Comparison of ENCODE assay signal across 1 cellular context in the genomic region with DNA sequence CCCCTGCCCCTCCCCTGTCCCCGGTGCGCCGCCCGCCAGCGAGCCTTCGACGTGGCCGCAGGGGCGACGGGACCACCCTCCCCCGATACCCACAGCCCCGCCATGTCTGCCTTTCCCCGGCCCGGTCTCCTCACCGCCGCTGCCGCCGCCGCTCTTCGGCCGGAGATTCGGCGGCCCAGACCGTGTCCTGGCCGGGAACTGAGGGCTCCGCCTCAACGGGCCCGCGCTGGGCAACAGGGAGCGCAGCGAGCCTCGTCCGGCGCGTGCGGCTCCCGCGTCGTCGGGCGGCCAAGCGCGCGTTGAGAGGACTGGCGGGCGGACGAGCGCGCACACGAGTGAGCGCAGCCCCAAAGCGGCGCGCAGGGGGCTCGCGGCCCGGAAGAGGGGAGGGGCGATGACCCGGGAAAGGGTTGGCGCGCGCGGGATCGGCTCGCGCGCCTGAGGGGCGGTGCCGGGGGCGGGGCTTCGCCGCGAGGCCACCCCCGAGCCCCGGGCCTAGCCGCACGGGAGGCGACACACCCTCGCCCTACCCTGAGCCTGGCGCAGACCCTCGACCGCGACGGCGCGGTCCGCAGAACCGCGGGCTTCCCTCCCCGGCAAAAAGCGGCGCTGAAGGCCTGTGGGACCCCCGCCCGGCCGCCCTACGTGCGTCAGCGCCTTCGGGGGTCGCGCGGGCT.
TF ChIP-seq lines count a peak whose summit lies in the region.

A gene with protein sequence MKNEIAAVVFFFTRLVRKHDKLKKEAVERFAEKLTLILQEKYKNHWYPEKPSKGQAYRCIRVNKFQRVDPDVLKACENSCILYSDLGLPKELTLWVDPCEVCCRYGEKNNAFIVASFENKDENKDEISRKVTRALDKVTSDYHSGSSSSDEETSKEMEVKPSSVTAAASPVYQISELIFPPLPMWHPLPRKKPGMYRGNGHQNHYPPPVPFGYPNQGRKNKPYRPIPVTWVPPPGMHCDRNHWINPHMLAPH (minus strand): TSS at position 337 of the 677 bp plus-strand sequence. CDS start 3,757 bp downstream, outside the sequence.

TF ChIP-seq in K562, 482 proteins besides CTCF, POLR2A, EP300 and RAD21 (continued from another document and continues in another):
- TF ChIP-seq, protein P1, sequence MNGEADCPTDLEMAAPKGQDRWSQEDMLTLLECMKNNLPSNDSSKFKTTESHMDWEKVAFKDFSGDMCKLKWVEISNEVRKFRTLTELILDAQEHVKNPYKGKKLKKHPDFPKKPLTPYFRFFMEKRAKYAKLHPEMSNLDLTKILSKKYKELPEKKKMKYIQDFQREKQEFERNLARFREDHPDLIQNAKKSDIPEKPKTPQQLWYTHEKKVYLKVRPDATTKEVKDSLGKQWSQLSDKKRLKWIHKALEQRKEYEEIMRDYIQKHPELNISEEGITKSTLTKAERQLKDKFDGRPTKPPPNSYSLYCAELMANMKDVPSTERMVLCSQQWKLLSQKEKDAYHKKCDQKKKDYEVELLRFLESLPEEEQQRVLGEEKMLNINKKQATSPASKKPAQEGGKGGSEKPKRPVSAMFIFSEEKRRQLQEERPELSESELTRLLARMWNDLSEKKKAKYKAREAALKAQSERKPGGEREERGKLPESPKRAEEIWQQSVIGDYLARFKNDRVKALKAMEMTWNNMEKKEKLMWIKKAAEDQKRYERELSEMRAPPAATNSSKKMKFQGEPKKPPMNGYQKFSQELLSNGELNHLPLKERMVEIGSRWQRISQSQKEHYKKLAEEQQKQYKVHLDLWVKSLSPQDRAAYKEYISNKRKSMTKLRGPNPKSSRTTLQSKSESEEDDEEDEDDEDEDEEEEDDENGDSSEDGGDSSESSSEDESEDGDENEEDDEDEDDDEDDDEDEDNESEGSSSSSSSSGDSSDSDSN (IDR thresholded peaks at IDR 0.05; ENCODE audit: borderline replicate concordance in 1 of 2, low read depth in 2 of 2, low read length in 2 of 2): 0 out of 4 replicates have a peak, but pooled peaks have one; percentile 26 to 47
- TF ChIP-seq RFX5 (IDR thresholded peaks at IDR 0.05; ENCODE audit: low read depth, low read length) (no peak), NCOR1 (IDR thresholded peaks at IDR 0.05) (no peak), HMGN3 (IDR thresholded peaks at IDR 0.05; ENCODE audit: borderline replicate concordance, extremely low read depth, insufficient read length, low read depth, low read length) (peak; percentile 84), HNRNPK (IDR thresholded peaks at IDR 0.05; ENCODE audit: low read depth, low read length, poor library complexity, severe bottlenecking) (no peak), ETV5 (CRISPR knock-in tag; IDR thresholded peaks at IDR 0.05; ENCODE audit: low read depth) (no peak), SMAD4 (CRISPR knock-in tag; conservative IDR thresholded peaks at IDR 0.05) (no peak), TRIM28 (IDR thresholded peaks at IDR 0.05) (no peak), ZNF583 (CRISPR knock-in tag; IDR thresholded peaks at IDR 0.05) (0 out of 2 replicates have a peak, but pooled peaks have one; percentile 18), ZBTB1 (CRISPR knock-in tag; IDR thresholded peaks at IDR 0.05; ENCODE audit: borderline replicate concordance, low read depth) (no peak), KHSRP (IDR thresholded peaks at IDR 0.05) (no peak), CC2D1A (IDR thresholded peaks at IDR 0.05) (no peak), KLF13 (tag; IDR thresholded peaks at IDR 0.05; ENCODE audit: borderline replicate concordance, low read depth) (no peak), ARID2 (IDR thresholded peaks at IDR 0.05) (no peak), ZNF695 (CRISPR knock-in tag; IDR thresholded peaks at IDR 0.05) (no peak), SMARCA4 (IDR thresholded peaks at IDR 0.05) (no peak), MAZ (CRISPR knock-in tag; conservative IDR thresholded peaks at IDR 0.05 in 1 of 2, IDR thresholded peaks at IDR 0.05 in 1 of 2) (peak; percentile 50 to 84), ZNF384 (IDR thresholded peaks at IDR 0.05; ENCODE audit: low read depth, low read length) (no peak), HDAC1 (IDR thresholded peaks at IDR 0.05) (no peak; a peak in 1 of 4 replicates), PHF8 (IDR thresholded peaks at IDR 0.05; ENCODE audit: borderline replicate concordance, low read length) (peak; percentile 81), SNIP1 (IDR thresholded peaks at IDR 0.05; ENCODE audit: low read depth) (no peak), ZC3H11A (IDR thresholded peaks at IDR 0.05; ENCODE audit: low read depth, low read length) (no peak), ZNF24 (IDR thresholded peaks at IDR 0.05) (no peak), MECOM (CRISPR knock-in tag; IDR thresholded peaks at IDR 0.05) (no peak), CHD2 (IDR thresholded peaks at IDR 0.05; ENCODE audit: low read depth, low read length) (no peak), XRCC5 (IDR thresholded peaks at IDR 0.05; ENCODE audit: low read depth, low read length) (no peak), TOE1 (IDR thresholded peaks at IDR 0.05; ENCODE audit: borderline replicate concordance) (no peak), TOE1 (CRISPR knock-in tag; IDR thresholded peaks at IDR 0.05; ENCODE audit: borderline replicate concordance, low read depth) (no peak), GATA2 (CRISPR knock-in tag; IDR thresholded peaks at IDR 0.05) (no peak), RBFOX2 (IDR thresholded peaks at IDR 0.05; ENCODE audit: low read depth, low read length) (peak; percentile 97), TAF1 (IDR thresholded peaks at IDR 0.05; ENCODE audit: control insufficient read depth, extremely low read depth, insufficient read depth, low read length, severe bottlenecking) (peak; percentile 92), NFIX (CRISPR knock-in tag; IDR thresholded peaks at IDR 0.05; ENCODE audit: low read depth) (no peak), SIN3B (IDR thresholded peaks at IDR 0.05; ENCODE audit: low read depth) (0 out of 2 replicates have a peak, but pooled peaks have one; percentile 50), CBX5 (IDR thresholded peaks at IDR 0.05; ENCODE audit: borderline replicate concordance, low read depth) (no peak), RBM17 (IDR thresholded peaks at IDR 0.05; ENCODE audit: borderline replicate concordance, low read depth, low read length) (no peak), E2F3 (CRISPR knock-in tag; IDR thresholded peaks at IDR 0.05) (peak; percentile 81), FOXM1 (IDR thresholded peaks at IDR 0.05; ENCODE audit: low read depth) (no peak), FOXM1 (CRISPR knock-in tag; IDR thresholded peaks at IDR 0.05; ENCODE audit: low read depth) (peak; percentile 70; the same call in 1 of the 2 replicates), CREB1 (IDR thresholded peaks at IDR 0.05) (peak; percentile 52; the same call in 1 of the 2 replicates), CREB1 (CRISPR knock-in tag; IDR thresholded peaks at IDR 0.05) (no peak; the same call in 1 of the 2 replicates), FOXA1 (IDR thresholded peaks at IDR 0.05; ENCODE audit: borderline replicate concordance) (no peak), GTF2A2 (tag; IDR thresholded peaks at IDR 0.05) (no peak), SRF (CRISPR knock-in tag; IDR thresholded peaks at IDR 0.05) (0 out of 4 replicates have a peak, but pooled peaks of 1 of the 2 experiments have one; percentile 14), PCBP1 (IDR thresholded peaks at IDR 0.05; ENCODE audit: low read depth, low read length, poor library complexity, severe bottlenecking) (peak; percentile 22), BRD4 (IDR thresholded peaks at IDR 0.05) (peak; percentile 53)
- TF ChIP-seq, protein P2, sequence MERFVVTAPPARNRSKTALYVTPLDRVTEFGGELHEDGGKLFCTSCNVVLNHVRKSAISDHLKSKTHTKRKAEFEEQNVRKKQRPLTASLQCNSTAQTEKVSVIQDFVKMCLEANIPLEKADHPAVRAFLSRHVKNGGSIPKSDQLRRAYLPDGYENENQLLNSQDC (CRISPR knock-in tag; IDR thresholded peaks at IDR 0.05): peak; percentile 37; the same call in 1 of the 2 replicates
- TF ChIP-seq, protein P3, sequence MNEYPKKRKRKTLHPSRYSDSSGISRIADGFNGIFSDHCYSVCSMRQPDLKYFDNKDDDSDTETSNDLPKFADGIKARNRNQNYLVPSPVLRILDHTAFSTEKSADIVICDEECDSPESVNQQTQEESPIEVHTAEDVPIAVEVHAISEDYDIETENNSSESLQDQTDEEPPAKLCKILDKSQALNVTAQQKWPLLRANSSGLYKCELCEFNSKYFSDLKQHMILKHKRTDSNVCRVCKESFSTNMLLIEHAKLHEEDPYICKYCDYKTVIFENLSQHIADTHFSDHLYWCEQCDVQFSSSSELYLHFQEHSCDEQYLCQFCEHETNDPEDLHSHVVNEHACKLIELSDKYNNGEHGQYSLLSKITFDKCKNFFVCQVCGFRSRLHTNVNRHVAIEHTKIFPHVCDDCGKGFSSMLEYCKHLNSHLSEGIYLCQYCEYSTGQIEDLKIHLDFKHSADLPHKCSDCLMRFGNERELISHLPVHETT (CRISPR knock-in tag; conservative IDR thresholded peaks at IDR 0.05 in 1 of 2, IDR thresholded peaks at IDR 0.05 in 1 of 2): peak; percentile 45 to 69; a peak in 1 of 4 replicates
- TF ChIP-seq, protein P4, sequence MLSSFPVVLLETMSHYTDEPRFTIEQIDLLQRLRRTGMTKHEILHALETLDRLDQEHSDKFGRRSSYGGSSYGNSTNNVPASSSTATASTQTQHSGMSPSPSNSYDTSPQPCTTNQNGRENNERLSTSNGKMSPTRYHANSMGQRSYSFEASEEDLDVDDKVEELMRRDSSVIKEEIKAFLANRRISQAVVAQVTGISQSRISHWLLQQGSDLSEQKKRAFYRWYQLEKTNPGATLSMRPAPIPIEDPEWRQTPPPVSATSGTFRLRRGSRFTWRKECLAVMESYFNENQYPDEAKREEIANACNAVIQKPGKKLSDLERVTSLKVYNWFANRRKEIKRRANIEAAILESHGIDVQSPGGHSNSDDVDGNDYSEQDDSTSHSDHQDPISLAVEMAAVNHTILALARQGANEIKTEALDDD (IDR thresholded peaks at IDR 0.05): no peak
- TF ChIP-seq, protein P5, sequence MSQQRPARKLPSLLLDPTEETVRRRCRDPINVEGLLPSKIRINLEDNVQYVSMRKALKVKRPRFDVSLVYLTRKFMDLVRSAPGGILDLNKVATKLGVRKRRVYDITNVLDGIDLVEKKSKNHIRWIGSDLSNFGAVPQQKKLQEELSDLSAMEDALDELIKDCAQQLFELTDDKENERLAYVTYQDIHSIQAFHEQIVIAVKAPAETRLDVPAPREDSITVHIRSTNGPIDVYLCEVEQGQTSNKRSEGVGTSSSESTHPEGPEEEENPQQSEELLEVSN (IDR thresholded peaks at IDR 0.05; ENCODE audit: borderline replicate concordance in 1 of 2, extremely low read depth in 1 of 2, insufficient read depth in 1 of 2, insufficient read length in 1 of 2, low read depth in 1 of 2, low read length in 1 of 2, poor library complexity in 1 of 2, severe bottlenecking in 1 of 2): peak; percentile 80 to 94
- TF ChIP-seq, protein P6, sequence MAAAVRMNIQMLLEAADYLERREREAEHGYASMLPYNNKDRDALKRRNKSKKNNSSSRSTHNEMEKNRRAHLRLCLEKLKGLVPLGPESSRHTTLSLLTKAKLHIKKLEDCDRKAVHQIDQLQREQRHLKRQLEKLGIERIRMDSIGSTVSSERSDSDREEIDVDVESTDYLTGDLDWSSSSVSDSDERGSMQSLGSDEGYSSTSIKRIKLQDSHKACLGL (CRISPR knock-in tag; IDR thresholded peaks at IDR 0.05; ENCODE audit: borderline replicate concordance, poor library complexity, severe bottlenecking): no peak
- TF ChIP-seq, protein P7, sequence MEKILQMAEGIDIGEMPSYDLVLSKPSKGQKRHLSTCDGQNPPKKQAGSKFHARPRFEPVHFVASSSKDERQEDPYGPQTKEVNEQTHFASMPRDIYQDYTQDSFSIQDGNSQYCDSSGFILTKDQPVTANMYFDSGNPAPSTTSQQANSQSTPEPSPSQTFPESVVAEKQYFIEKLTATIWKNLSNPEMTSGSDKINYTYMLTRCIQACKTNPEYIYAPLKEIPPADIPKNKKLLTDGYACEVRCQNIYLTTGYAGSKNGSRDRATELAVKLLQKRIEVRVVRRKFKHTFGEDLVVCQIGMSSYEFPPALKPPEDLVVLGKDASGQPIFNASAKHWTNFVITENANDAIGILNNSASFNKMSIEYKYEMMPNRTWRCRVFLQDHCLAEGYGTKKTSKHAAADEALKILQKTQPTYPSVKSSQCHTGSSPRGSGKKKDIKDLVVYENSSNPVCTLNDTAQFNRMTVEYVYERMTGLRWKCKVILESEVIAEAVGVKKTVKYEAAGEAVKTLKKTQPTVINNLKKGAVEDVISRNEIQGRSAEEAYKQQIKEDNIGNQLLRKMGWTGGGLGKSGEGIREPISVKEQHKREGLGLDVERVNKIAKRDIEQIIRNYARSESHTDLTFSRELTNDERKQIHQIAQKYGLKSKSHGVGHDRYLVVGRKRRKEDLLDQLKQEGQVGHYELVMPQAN (IDR thresholded peaks at IDR 0.05; ENCODE audit: borderline replicate concordance): no peak
- TF ChIP-seq, protein P8, sequence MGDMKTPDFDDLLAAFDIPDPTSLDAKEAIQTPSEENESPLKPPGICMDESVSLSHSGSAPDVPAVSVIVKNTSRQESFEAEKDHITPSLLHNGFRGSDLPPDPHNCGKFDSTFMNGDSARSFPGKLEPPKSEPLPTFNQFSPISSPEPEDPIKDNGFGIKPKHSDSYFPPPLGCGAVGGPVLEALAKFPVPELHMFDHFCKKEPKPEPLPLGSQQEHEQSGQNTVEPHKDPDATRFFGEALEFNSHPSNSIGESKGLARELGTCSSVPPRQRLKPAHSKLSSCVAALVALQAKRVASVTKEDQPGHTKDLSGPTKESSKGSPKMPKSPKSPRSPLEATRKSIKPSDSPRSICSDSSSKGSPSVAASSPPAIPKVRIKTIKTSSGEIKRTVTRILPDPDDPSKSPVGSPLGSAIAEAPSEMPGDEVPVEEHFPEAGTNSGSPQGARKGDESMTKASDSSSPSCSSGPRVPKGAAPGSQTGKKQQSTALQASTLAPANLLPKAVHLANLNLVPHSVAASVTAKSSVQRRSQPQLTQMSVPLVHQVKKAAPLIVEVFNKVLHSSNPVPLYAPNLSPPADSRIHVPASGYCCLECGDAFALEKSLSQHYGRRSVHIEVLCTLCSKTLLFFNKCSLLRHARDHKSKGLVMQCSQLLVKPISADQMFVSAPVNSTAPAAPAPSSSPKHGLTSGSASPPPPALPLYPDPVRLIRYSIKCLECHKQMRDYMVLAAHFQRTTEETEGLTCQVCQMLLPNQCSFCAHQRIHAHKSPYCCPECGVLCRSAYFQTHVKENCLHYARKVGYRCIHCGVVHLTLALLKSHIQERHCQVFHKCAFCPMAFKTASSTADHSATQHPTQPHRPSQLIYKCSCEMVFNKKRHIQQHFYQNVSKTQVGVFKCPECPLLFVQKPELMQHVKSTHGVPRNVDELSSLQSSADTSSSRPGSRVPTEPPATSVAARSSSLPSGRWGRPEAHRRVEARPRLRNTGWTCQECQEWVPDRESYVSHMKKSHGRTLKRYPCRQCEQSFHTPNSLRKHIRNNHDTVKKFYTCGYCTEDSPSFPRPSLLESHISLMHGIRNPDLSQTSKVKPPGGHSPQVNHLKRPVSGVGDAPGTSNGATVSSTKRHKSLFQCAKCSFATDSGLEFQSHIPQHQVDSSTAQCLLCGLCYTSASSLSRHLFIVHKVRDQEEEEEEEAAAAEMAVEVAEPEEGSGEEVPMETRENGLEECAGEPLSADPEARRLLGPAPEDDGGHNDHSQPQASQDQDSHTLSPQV (IDR thresholded peaks at IDR 0.05): peak; percentile 38; the same call in 1 of the 2 replicates
- TF ChIP-seq, protein P9, sequence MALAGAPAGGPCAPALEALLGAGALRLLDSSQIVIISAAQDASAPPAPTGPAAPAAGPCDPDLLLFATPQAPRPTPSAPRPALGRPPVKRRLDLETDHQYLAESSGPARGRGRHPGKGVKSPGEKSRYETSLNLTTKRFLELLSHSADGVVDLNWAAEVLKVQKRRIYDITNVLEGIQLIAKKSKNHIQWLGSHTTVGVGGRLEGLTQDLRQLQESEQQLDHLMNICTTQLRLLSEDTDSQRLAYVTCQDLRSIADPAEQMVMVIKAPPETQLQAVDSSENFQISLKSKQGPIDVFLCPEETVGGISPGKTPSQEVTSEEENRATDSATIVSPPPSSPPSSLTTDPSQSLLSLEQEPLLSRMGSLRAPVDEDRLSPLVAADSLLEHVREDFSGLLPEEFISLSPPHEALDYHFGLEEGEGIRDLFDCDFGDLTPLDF (CRISPR knock-in tag; IDR thresholded peaks at IDR 0.05): peak; percentile 48; the same call in 1 of the 2 replicates
